In genomic region chr4:6891436-6892170, GRCh38 we compare ENCODE assay signal across 9 cellular contexts. TPM values are rescaled to one million over a fixed set of nuclear protein-coding genes. Genes with fewer than 3 reads are reported as not detected.
DNase-seq lines count a peak whose midpoint lies in the region; ATAC-seq and TF ChIP-seq lines count a peak whose summit lies in the region.
"Had no signal": no experiment of that assay in that cellular context is flagged by ENCODE, and none has a peak within 500 bp of the region (broad histone marks: within the 10 kb centered on the region; RNA-seq: fewer than 3 reads in every experiment).

No MANE protein-coding gene starts in this region.

- peaks cover 22 to 49% (median 44%) of the 10 kb centered on the region in 3 donors for H3K4me1 Mint-ChIP-seq in CD8-positive, alpha-beta memory T cell
- peaks cover 16% of the 10 kb centered on the region for H3K4me1 Mint-ChIP-seq in central memory CD8-positive, alpha-beta T cell
- H3K4me1 Mint-ChIP-seq in neural crest cell: peaks cover 44% of the 10 kb centered on the region
- H3K4me1 Mint-ChIP-seq in GM23338: no peaks in the 10 kb centered on the region; the same call in 1 of the 3 replicates

- H3K36me3 Mint-ChIP-seq in CD8-positive, alpha-beta memory T cell: no peaks in the 10 kb centered on the region
- peaks cover 3% of the 10 kb centered on the region for H3K36me3 Mint-ChIP-seq in central memory CD8-positive, alpha-beta T cell (ENCODE audit: insufficient read depth)
- H3K36me3 Mint-ChIP-seq in neural crest cell (ENCODE audit: low read depth) (peaks cover 7% of the 10 kb centered on the region), GM23338 (ENCODE audit: low read depth) (peaks cover 5% of the 10 kb centered on the region; the same call in 2 of the 3 replicates)

- H3K27me3 Mint-ChIP-seq in CD8-positive, alpha-beta memory T cell: no peaks in the 10 kb centered on the region
- no peaks in the 10 kb centered on the region for H3K27me3 Mint-ChIP-seq in central memory CD8-positive, alpha-beta T cell
- no peaks in the 10 kb centered on the region for H3K27me3 Mint-ChIP-seq in neural crest cell (ENCODE audit: low read depth)
- H3K27me3 Mint-ChIP-seq in GM23338 (ENCODE audit: insufficient read depth, low read depth, poor library complexity): peaks cover 11% of the 10 kb centered on the region

- H3K79me2 ChIP-seq in GM23338 (replicated peaks; ENCODE audit: insufficient read depth): no peaks in the 10 kb centered on the region

- H3K27me3 ChIP-seq in CD8-positive, alpha-beta memory T cell (ENCODE audit: insufficient read depth, low read length, poor library complexity, severe bottlenecking): no peaks in the 10 kb centered on the region
- no peaks in the 10 kb centered on the region for H3K27me3 ChIP-seq in GM23338 (ENCODE audit: insufficient read depth)
- H3K27me3 ChIP-seq: tibial artery had no signal

- no peaks in the 10 kb centered on the region; the same call in 1 of the 2 replicates for H4K20me1 ChIP-seq in GM23338 (replicated peaks; ENCODE audit: insufficient read depth)

- no peak overlapping the region for H3K4me2 ChIP-seq in GM23338

- no peaks in the 10 kb centered on the region for H3F3A ChIP-seq in GM23338 (replicated peaks; ENCODE audit: low read depth)

- peak; percentile 25 for ATAC-seq in central memory CD8-positive, alpha-beta T cell (replicated peaks; ENCODE audit: extremely low read depth, poor library complexity, severe bottlenecking)
- ATAC-seq in HG03196 (IDR thresholded peaks at IDR 0.05; ENCODE audit: unreplicated experiment): no peak
- no peak for ATAC-seq in GM23338

- peaks cover 24% of the 10 kb centered on the region for H3K4me1 ChIP-seq in CD8-positive, alpha-beta memory T cell (ENCODE audit: insufficient read depth, low read length)
- H3K4me1 ChIP-seq in GM23338 (ENCODE audit: insufficient read depth): no peaks in the 10 kb centered on the region

- peak overlapping the region; percentile 8 to 82 (median 69) for H3K4me3 Mint-ChIP-seq in CD8-positive, alpha-beta memory T cell
- H3K4me3 Mint-ChIP-seq in central memory CD8-positive, alpha-beta T cell: peak overlapping the region; percentile 58
- H3K4me3 Mint-ChIP-seq in neural crest cell: peak overlapping the region; percentile 56
- no peak overlapping the region for H3K4me3 Mint-ChIP-seq in GM23338

- peak overlapping the region; percentile 41 for H3K4me3 ChIP-seq in CD8-positive, alpha-beta memory T cell (ENCODE audit: low read length)
- no peak overlapping the region for H3K4me3 ChIP-seq in GM23338
- H3K4me3 ChIP-seq: tibial artery had no signal

- peak overlapping the region; percentile 65 to 95 (median 84) for H3K27ac Mint-ChIP-seq in CD8-positive, alpha-beta memory T cell
- H3K27ac Mint-ChIP-seq in central memory CD8-positive, alpha-beta T cell (ENCODE audit: low read depth): peak overlapping the region; percentile 76
- H3K27ac Mint-ChIP-seq in neural crest cell (ENCODE audit: unreplicated experiment) (peak overlapping the region; percentile 50), GM23338 (no peak overlapping the region)

- no peaks in the 10 kb centered on the region for H3K36me3 ChIP-seq in CD8-positive, alpha-beta memory T cell (ENCODE audit: insufficient read depth, low read length)
- no peaks in the 10 kb centered on the region for H3K36me3 ChIP-seq in GM23338 (ENCODE audit: insufficient read depth)
- H3K36me3 ChIP-seq: tibial artery had no signal

- H2AFZ ChIP-seq in GM23338: no peak overlapping the region

- no peaks in the 10 kb centered on the region for H3K9me3 Mint-ChIP-seq in CD8-positive, alpha-beta memory T cell
- no peaks in the 10 kb centered on the region for H3K9me3 Mint-ChIP-seq in central memory CD8-positive, alpha-beta T cell
- H3K9me3 Mint-ChIP-seq in neural crest cell (no peaks in the 10 kb centered on the region), GM23338 (peaks cover 6% of the 10 kb centered on the region)

- POLR2A ChIA-PET in CD8-positive, alpha-beta memory T cell (lab: Charles Lee): interaction anchor here (0.6 to 1.9 kb wide), 2 partner anchors 18 to 161 kb away, joined by 5 to 7 read pairs; partner anchors contain the start of gene TBC1D14

- no peaks in the 10 kb centered on the region for H3K9me3 ChIP-seq in CD8-positive, alpha-beta memory T cell (ENCODE audit: low read length)
- H3K9me3 ChIP-seq: tibial artery had no signal

- CTCF ChIA-PET in CD8-positive, alpha-beta memory T cell (lab: Charles Lee): interaction anchor here (1.0 to 1.8 kb wide), 5 partner anchors 12 to 151 kb away, joined by 3 to 6 read pairs (median 3); a partner anchor contains a TSS

- no peaks in the 10 kb centered on the region for H3K9me2 ChIP-seq in GM23338 (ENCODE audit: insufficient read depth)

- DNase-seq in CD8-positive, alpha-beta memory T cell: no peak
- DNase-seq in MV-4-11 (lab: John Stamatoyannopoulos, UW) (peak; percentile 61), neural crest cell (ENCODE audit: low read depth, low spot score) (no peak), NCI-H2227 treated with DMSO at 0.1 percent for 48 hours (lab: John Stamatoyannopoulos, UW) (no peak), dermis blood vessel endothelial cell (no peak), GM23338 (ENCODE audit: low spot score) (no peak)
- DNase-seq in central memory CD8-positive, alpha-beta T cell (ENCODE audit: low spot score in 2 of 2): no peak

- H3K27ac ChIP-seq in CD8-positive, alpha-beta memory T cell (ENCODE audit: low read depth, low read length): peak overlapping the region; percentile 73
- H3K27ac ChIP-seq in GM23338 (ENCODE audit: low read depth): no peak overlapping the region
- H3K27ac ChIP-seq: tibial artery had no signal

- TF ChIP-seq CTCF in neural crest cell (conservative IDR thresholded peaks at IDR 0.05) (no peak), GM23338 (conservative IDR thresholded peaks at IDR 0.05; ENCODE audit: low read depth in 2 of 2) (no peak)

TF ChIP-seq in GM23338, 12 proteins besides CTCF, POLR2A, EP300 and RAD21 (continues in another document):
- TF ChIP-seq CREB1 (CRISPR knock-in tag; IDR thresholded peaks at IDR 0.05; ENCODE audit: low read depth): no peak
- no peak for TF ChIP-seq NANOG (IDR thresholded peaks at IDR 0.05; ENCODE audit: borderline replicate concordance)
- TF ChIP-seq, protein P1, sequence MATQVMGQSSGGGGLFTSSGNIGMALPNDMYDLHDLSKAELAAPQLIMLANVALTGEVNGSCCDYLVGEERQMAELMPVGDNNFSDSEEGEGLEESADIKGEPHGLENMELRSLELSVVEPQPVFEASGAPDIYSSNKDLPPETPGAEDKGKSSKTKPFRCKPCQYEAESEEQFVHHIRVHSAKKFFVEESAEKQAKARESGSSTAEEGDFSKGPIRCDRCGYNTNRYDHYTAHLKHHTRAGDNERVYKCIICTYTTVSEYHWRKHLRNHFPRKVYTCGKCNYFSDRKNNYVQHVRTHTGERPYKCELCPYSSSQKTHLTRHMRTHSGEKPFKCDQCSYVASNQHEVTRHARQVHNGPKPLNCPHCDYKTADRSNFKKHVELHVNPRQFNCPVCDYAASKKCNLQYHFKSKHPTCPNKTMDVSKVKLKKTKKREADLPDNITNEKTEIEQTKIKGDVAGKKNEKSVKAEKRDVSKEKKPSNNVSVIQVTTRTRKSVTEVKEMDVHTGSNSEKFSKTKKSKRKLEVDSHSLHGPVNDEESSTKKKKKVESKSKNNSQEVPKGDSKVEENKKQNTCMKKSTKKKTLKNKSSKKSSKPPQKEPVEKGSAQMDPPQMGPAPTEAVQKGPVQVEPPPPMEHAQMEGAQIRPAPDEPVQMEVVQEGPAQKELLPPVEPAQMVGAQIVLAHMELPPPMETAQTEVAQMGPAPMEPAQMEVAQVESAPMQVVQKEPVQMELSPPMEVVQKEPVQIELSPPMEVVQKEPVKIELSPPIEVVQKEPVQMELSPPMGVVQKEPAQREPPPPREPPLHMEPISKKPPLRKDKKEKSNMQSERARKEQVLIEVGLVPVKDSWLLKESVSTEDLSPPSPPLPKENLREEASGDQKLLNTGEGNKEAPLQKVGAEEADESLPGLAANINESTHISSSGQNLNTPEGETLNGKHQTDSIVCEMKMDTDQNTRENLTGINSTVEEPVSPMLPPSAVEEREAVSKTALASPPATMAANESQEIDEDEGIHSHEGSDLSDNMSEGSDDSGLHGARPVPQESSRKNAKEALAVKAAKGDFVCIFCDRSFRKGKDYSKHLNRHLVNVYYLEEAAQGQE (IDR thresholded peaks at IDR 0.05; ENCODE audit: unreplicated experiment): no peak
- TF ChIP-seq EZH2phosphoT487 (IDR thresholded peaks at IDR 0.05; ENCODE audit: unreplicated experiment): no peak
- no peak for TF ChIP-seq EZH2 (IDR thresholded peaks at IDR 0.05; ENCODE audit: low read depth, unreplicated experiment)

RNA-seq across cellular contexts. Expression of gene TBC1D14, which starts 18.0 kb away (rescaled TPM):
- total RNA-seq in CD8-positive, alpha-beta memory T cell: 10 to 100 TPM; 38.0 to 43.7 TPM
- 48.5 TPM for polyA plus RNA-seq in CD8-positive, alpha-beta memory T cell
- total RNA-seq in neural crest cell: 56.3 and 58.0 TPM in 2 replicates
- total RNA-seq in dermis blood vessel endothelial cell: 28.2 and 30.0 TPM in 2 replicates
- total RNA-seq in GM23338 (2014; rRNA removed; shearing (Covaris generic)): 59.7 and 66.3 TPM in 2 replicates
- 15.8 and 18.2 TPM in 2 replicates for polyA plus RNA-seq in GM23338 (2016; fragmentation: Nextera tagmentation; extraction: Ambion mirVana)
